ENCODE assay signal across 8 cellular contexts in the genomic region with DNA sequence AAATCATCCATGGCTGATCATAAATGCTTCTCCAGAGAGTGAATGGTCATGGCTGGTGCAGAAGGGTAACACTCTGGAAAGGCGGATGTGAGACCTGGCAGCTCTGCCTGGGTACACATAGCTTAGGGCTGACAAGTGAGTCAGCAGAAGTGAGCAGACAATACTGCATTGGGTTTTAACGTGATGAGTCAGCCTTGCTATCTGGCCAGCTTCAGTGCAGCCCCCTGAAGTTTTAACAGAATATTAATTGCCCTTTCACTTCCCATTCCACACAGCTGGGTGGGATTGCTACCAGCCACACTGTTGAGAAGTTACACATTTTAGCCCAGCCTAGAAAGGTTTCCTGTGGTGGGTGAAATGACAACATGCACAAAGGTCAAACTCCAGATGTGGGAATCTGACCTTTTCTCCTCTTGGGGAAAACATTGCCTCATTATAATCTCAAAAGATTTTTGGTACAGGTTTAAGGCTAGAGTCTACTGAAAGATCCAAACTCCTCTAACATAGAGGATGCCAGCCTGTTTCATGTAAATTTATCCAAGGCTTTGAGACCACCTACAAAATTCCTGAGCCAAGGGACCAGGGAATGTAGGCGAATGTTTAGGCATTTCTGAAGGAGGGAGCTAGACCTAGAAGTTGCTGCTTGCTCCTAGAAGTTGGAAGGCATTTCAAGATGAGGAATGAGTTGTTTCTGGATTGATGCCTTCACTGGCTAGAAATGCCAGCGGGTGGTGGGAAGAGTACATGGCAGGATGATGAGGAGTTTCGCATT.
A peak's percentile ranks its signal among the peaks of the same experiment; 100 is the strongest.
DNase-seq lines count a peak whose midpoint lies in the region; ATAC-seq and TF ChIP-seq lines count a peak whose summit lies in the region.

No MANE protein-coding gene starts in this region.

- H3K56ac ChIP-seq in H9 (ENCODE audit: insufficient read length, low read depth, low read length): no peak overlapping the region

- no peak overlapping the region for H2BK12ac ChIP-seq in H9 (ENCODE audit: insufficient read length, low read depth, low read length)

- H2BK5ac ChIP-seq in H9 (ENCODE audit: insufficient read length, low read length): no peak overlapping the region

- H2BK20ac ChIP-seq in H9 (ENCODE audit: low read depth, low read length, poor library complexity, severe bottlenecking): no peak overlapping the region

- H3K18ac ChIP-seq in H9 (ENCODE audit: insufficient read length, low read depth, low read length): no peak overlapping the region

- H3K9me3 Mint-ChIP-seq in activated CD4-positive, alpha-beta T cell treated with anti-CD3 and anti-CD28 coated beads for 36 hours (ENCODE audit: low read depth): peaks cover 4% of the 10 kb centered on the region
- H3K9me3 Mint-ChIP-seq in activated CD4-positive, alpha-beta T cell treated with anti-CD3 and anti-CD28 coated beads, Interleukin-2, amount 10 ng/mL, durations not matched to agents 24 days and 14 days: peaks cover 4% of the 10 kb centered on the region
- peaks cover 0 to 4% of the 10 kb centered on the region in 2 experiments; a peak in 3 of 5 replicates for H3K9me3 Mint-ChIP-seq in H9

- no peaks in the 10 kb centered on the region for H3K79me1 ChIP-seq in H9 (ENCODE audit: insufficient read depth, low read depth, low read length, poor library complexity, severe bottlenecking)

- no peaks in the 10 kb centered on the region for H3K79me2 ChIP-seq in H9 (ENCODE audit: insufficient read depth, low read length)

- CTCF ChIA-PET in activated CD4-positive, alpha-beta T cell treated with anti-CD3 and anti-CD28 coated beads for 36 hours (lab: Charles Lee): no interaction called here

- no peak overlapping the region for H2AK5ac ChIP-seq in H9 (ENCODE audit: insufficient read length, low read length)

- peaks cover 12% of the 10 kb centered on the region for H3K4me1 Mint-ChIP-seq in activated CD4-positive, alpha-beta T cell treated with anti-CD3 and anti-CD28 coated beads for 36 hours
- peaks cover 15% of the 10 kb centered on the region for H3K4me1 Mint-ChIP-seq in activated CD4-positive, alpha-beta T cell treated with anti-CD3 and anti-CD28 coated beads, Interleukin-2, amount 10 ng/mL, durations not matched to agents 24 days and 14 days
- H3K4me1 Mint-ChIP-seq in H9: peaks cover 17 to 27% of the 10 kb centered on the region in 2 experiments

- peak; percentile 9 for DNase-seq in activated CD4-positive, alpha-beta T cell treated with anti-CD3 and anti-CD28 coated beads for 36 hours
- DNase-seq in activated CD4-positive, alpha-beta T cell treated with anti-CD3 and anti-CD28 coated beads, Interleukin-2, amount 10 ng/mL, durations not matched to agents 24 days and 14 days: no peak
- DNase-seq in MG63 (peak; percentile 90), brain microvascular endothelial cell (peak; percentile 90), left lobe of liver (ENCODE audit: low spot score) (no peak), upper lobe of right lung (no peak), H9 (no peak)

- H3K36me3 ChIP-seq in MG63 (no peaks in the 10 kb centered on the region), brain microvascular endothelial cell (replicated peaks) (no peaks in the 10 kb centered on the region), upper lobe of right lung (no peaks in the 10 kb centered on the region)

- H4K5ac ChIP-seq in H9 (ENCODE audit: insufficient read length, low read depth, low read length): no peak overlapping the region

- no peak overlapping the region for H2AFZ ChIP-seq in H9 (ENCODE audit: low read length)

- no peak overlapping the region for H3K23ac ChIP-seq in H9 (ENCODE audit: insufficient read length, low read depth, low read length)

- H3K9me3 ChIP-seq in MG63: peaks cover 6% of the 10 kb centered on the region; the same call in 1 of the 2 replicates
- H3K9me3 ChIP-seq in upper lobe of right lung: no peaks in the 10 kb centered on the region
- H3K9me3 ChIP-seq in H9 (ENCODE audit: control insufficient read depth, low read depth, low read length): no peaks in the 10 kb centered on the region

- no peak overlapping the region for H3T11ph ChIP-seq in H9 (ENCODE audit: low read length)

- H4K20me1 ChIP-seq in H9 (ENCODE audit: control insufficient read depth, insufficient read depth, insufficient read length): no peaks in the 10 kb centered on the region

- no peak overlapping the region for H2BK15ac ChIP-seq in H9 (ENCODE audit: low read depth, low read length)

- H3K4me3 Mint-ChIP-seq in activated CD4-positive, alpha-beta T cell treated with anti-CD3 and anti-CD28 coated beads for 36 hours: no peak overlapping the region
- H3K4me3 Mint-ChIP-seq in activated CD4-positive, alpha-beta T cell treated with anti-CD3 and anti-CD28 coated beads, Interleukin-2, amount 10 ng/mL, durations not matched to agents 24 days and 14 days: no peak overlapping the region
- H3K4me3 Mint-ChIP-seq in H9: no peak overlapping the region

- POLR2A ChIA-PET in activated CD4-positive, alpha-beta T cell treated with anti-CD3 and anti-CD28 coated beads for 36 hours (lab: Charles Lee): no interaction called here

- H2BK120ac ChIP-seq in H9 (ENCODE audit: low read depth, low read length, poor library complexity, severe bottlenecking): no peak overlapping the region

- H3K4me1 ChIP-seq in upper lobe of right lung (peaks cover 12% of the 10 kb centered on the region), H9 (ENCODE audit: insufficient read depth, low read length) (peaks cover 6% of the 10 kb centered on the region; the same call in 1 of the 2 replicates)

- H3K27ac Mint-ChIP-seq in activated CD4-positive, alpha-beta T cell treated with anti-CD3 and anti-CD28 coated beads for 36 hours: no peak overlapping the region
- H3K27ac Mint-ChIP-seq in activated CD4-positive, alpha-beta T cell treated with anti-CD3 and anti-CD28 coated beads, Interleukin-2, amount 10 ng/mL, durations not matched to agents 24 days and 14 days: no peak overlapping the region
- H3K27ac Mint-ChIP-seq in H9: peak overlapping the region in 1 of 3 experiments; percentile 59; a peak in 2 of 7 replicates

- no peak overlapping the region for H3K14ac ChIP-seq in H9 (ENCODE audit: insufficient read depth, low read length)

- H4K8ac ChIP-seq in H9 (replicated peaks; ENCODE audit: insufficient read length, low read depth, low read length): no peak overlapping the region

- WGBS in H9 (ENCODE audit: extremely low coverage, insufficient read length, low lambda C conversion rate): no CpG with 5 or more reads among the region's 5 CpGs

- no peak overlapping the region for H4K91ac ChIP-seq in H9 (ENCODE audit: insufficient read length, low read depth, low read length)

- no peak overlapping the region for H3K9ac ChIP-seq in H9 (ENCODE audit: extremely low read depth, insufficient read length, low read length)

- H3K27me3 Mint-ChIP-seq in activated CD4-positive, alpha-beta T cell treated with anti-CD3 and anti-CD28 coated beads for 36 hours: no peaks in the 10 kb centered on the region
- no peaks in the 10 kb centered on the region for H3K27me3 Mint-ChIP-seq in activated CD4-positive, alpha-beta T cell treated with anti-CD3 and anti-CD28 coated beads, Interleukin-2, amount 10 ng/mL, durations not matched to agents 24 days and 14 days
- H3K27me3 Mint-ChIP-seq in H9 (ENCODE audit: low read depth): no peaks in the 10 kb centered on the region

- intact Hi-C loops in activated CD4-positive, alpha-beta T cell treated with anti-CD3 and anti-CD28 coated beads for 36 hours (cut with DNase I, micrococcal nuclease): no loop called here
- intact Hi-C loops in activated CD4-positive, alpha-beta T cell treated with anti-CD3 and anti-CD28 coated beads, Interleukin-2, amount 10 ng/mL, durations not matched to agents 24 days and 14 days (cut with micrococcal nuclease): no loop called here
- intact Hi-C loops in upper lobe of right lung (cut with DNase I): no loop called here

- no peak overlapping the region for H3K4me2 ChIP-seq in H9 (ENCODE audit: insufficient read depth, insufficient read length, low read length)

- in situ Hi-C loops in brain microvascular endothelial cell (cut with HindIII; ENCODE audit: low pct_ligation_motif_present, low sequenced_read_pairs): no loop called here

- no peaks in the 10 kb centered on the region for H3K23me2 ChIP-seq in H9 (ENCODE audit: insufficient read length, low read depth, low read length, poor library complexity, severe bottlenecking)

- TF ChIP-seq CTCF in brain microvascular endothelial cell (IDR thresholded peaks at IDR 0.05; ENCODE audit: low read depth, low read length, missing control alignments) (no peak), upper lobe of right lung (IDR thresholded peaks at IDR 0.05) (no peak), H9 (conservative IDR thresholded peaks at IDR 0.05) (no peak)

- peaks cover 9% of the 10 kb centered on the region for H3K36me3 Mint-ChIP-seq in activated CD4-positive, alpha-beta T cell treated with anti-CD3 and anti-CD28 coated beads for 36 hours (ENCODE audit: low read depth)
- no peaks in the 10 kb centered on the region for H3K36me3 Mint-ChIP-seq in activated CD4-positive, alpha-beta T cell treated with anti-CD3 and anti-CD28 coated beads, Interleukin-2, amount 10 ng/mL, durations not matched to agents 24 days and 14 days (ENCODE audit: low read depth)
- H3K36me3 Mint-ChIP-seq in H9 (ENCODE audit: insufficient read depth in 1 of 3, low read depth in 3 of 3): peaks cover 0 to 5% (median 0%) of the 10 kb centered on the region in 3 experiments; a peak in 4 of 7 replicates

- H3K4ac ChIP-seq in H9 (ENCODE audit: low read depth, low read length): no peak overlapping the region

- no peak overlapping the region for H3K4me3 ChIP-seq in MG63
- H3K4me3 ChIP-seq in brain microvascular endothelial cell (ENCODE audit: low read depth, low read length): no peak overlapping the region
- no peak overlapping the region for H3K4me3 ChIP-seq in upper lobe of right lung

- peak; percentile 76 for ATAC-seq in activated CD4-positive, alpha-beta T cell treated with anti-CD3 and anti-CD28 coated beads for 36 hours
- peak; percentile 97 for ATAC-seq in HG02588 (IDR thresholded peaks at IDR 0.05; ENCODE audit: unreplicated experiment)
- ATAC-seq in left lobe of liver: peak; percentile 90
- peak; percentile 80 for ATAC-seq in upper lobe of right lung

- H3K27ac ChIP-seq in brain microvascular endothelial cell (peak overlapping the region; percentile 91), upper lobe of right lung (peak overlapping the region; percentile 28), H9 (ENCODE audit: insufficient read length, low read depth, low read length) (no peak overlapping the region)

- no peaks in the 10 kb centered on the region for H3K27me3 ChIP-seq in MG63
- H3K27me3 ChIP-seq in brain microvascular endothelial cell (replicated peaks): no peaks in the 10 kb centered on the region
- no peaks in the 10 kb centered on the region for H3K27me3 ChIP-seq in upper lobe of right lung
- H3K27me3 ChIP-seq in H9 (ENCODE audit: insufficient read depth, low read length): no peaks in the 10 kb centered on the region

Comparison
In these comparisons a context has a peak if more than half of its experiments do, and no peak if none do; other contexts are left out.
1. DNase-seq: peak in activated CD4-positive, alpha-beta T cell treated with anti-CD3 and anti-CD28 coated beads for 36 hours (single experiment), MG63 (single experiment) and brain microvascular endothelial cell (single experiment); none in activated CD4-positive, alpha-beta T cell treated with anti-CD3 and anti-CD28 coated beads, Interleukin-2, amount 10 ng/mL, durations not matched to agents 24 days and 14 days (single experiment), left lobe of liver (single experiment), upper lobe of right lung (single experiment) and H9 (single experiment).
2. Peak in every context shown above with its lines, with median percentiles within 50 percentile points of each other: ATAC-seq.